Comparison of ENCODE assay signal across 23 cellular contexts in genomic region chr12:10390991-10391390, GRCh38. TPM values are rescaled to one million over a fixed set of nuclear protein-coding genes. Genes with fewer than 3 reads are reported as not detected.
"Had no signal": no experiment of that assay in that cellular context is flagged by ENCODE, and none has a peak within 500 bp of the region (broad histone marks: within the 10 kb centered on the region; RNA-seq: fewer than 3 reads in every experiment).

No MANE protein-coding gene starts in this region.

RNA-seq across cellular contexts. Expression of gene KLRK1, which starts 1.1 kb away (rescaled TPM):
- total RNA-seq: epithelial cell of proximal tubule, fibroblast of lung, foreskin keratinocyte, hepatocyte, kidney epithelial cell, lung microvascular endothelial cell, mesothelial cell of epicardium, occipital lobe, renal cortical epithelial cell had no signal
- polyA plus RNA-seq: fibroblast of lung, foreskin keratinocyte had no signal

RNA-seq across cellular contexts. Expression of gene KLRC4, which starts 18.6 kb away (rescaled TPM):
- total RNA-seq: endodermal cell, epithelial cell of proximal tubule, fibroblast of lung, foreskin keratinocyte, hepatocyte, kidney epithelial cell, lower leg skin, lung microvascular endothelial cell, mesothelial cell of epicardium, occipital lobe, psoas muscle, renal cortical epithelial cell, right cardiac atrium, skeletal muscle tissue, vagina had no signal
- polyA plus RNA-seq: fibroblast of lung, foreskin keratinocyte, heart left ventricle, hepatocyte, right cardiac atrium had no signal

RNA-seq across cellular contexts. Expression of gene KLRC3, which starts 29.4 kb away (rescaled TPM):
- total RNA-seq: endodermal cell, epithelial cell of proximal tubule, esophagus muscularis mucosa, fibroblast of lung, foreskin keratinocyte, gastroesophageal sphincter, heart left ventricle, hepatocyte, kidney epithelial cell, left cardiac atrium, left lung, lower leg skin, lung microvascular endothelial cell, mesothelial cell of epicardium, psoas muscle, renal cortical epithelial cell, right cardiac atrium, sigmoid colon, skeletal muscle tissue, subcutaneous adipose tissue, thyroid gland, vagina had no signal
- polyA plus RNA-seq: fibroblast of lung, foreskin keratinocyte, heart left ventricle, hepatocyte, psoas muscle, right cardiac atrium had no signal

RNA-seq across cellular contexts. Expression of gene KLRC2, which starts 44.8 kb away (rescaled TPM):
- total RNA-seq: endodermal cell, epithelial cell of proximal tubule, fibroblast of lung, foreskin keratinocyte, kidney epithelial cell, left cardiac atrium, lung microvascular endothelial cell, mesothelial cell of epicardium, psoas muscle, renal cortical epithelial cell, right cardiac atrium had no signal
- polyA plus RNA-seq: fibroblast of lung, foreskin keratinocyte, heart left ventricle, hepatocyte, psoas muscle had no signal
